21 cellular contexts compared by ENCODE assay signal in the genomic region with DNA sequence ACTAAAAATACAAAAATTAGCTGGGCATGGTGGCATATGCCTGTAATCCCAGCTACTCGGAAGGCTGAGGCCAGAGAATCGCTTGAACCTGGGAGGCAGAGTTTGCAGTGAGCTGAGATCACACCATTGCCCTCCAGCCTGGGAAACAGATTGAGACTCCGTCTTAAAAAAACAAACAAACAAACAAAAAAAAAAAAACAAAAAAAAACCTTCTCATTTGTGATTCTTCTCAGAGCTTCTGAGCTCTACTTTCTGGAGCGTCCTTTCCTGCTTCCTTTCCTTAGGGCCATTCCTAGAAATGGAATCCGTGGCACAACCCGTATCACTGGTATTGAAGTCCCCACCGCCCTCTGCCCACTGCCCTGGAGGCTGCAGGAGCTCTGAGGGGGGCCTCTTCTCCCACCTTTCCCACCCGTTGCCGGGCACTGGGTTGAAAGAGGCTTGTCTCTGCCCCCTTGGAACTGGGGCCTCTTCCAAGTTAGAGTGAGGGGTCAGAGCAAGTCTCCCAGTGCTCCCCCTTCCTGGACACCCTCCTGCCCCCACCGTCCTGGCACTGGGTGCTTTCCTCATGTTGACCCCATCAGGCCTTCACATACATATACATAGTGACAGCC. TPM values are rescaled to one million over a fixed set of nuclear protein-coding genes. Genes with fewer than 3 reads are reported as not detected.
DNase-seq lines count a peak whose midpoint lies in the region; ATAC-seq, FAIRE-seq and TF ChIP-seq lines count a peak whose summit lies in the region.
"Had no signal": no experiment of that assay in that cellular context is flagged by ENCODE, and none has a peak within 500 bp of the region (broad histone marks: within the 10 kb centered on the region; RNA-seq: fewer than 3 reads in every experiment).

No MANE protein-coding gene starts in this region.

- H3K27me3 ChIP-seq in HepG2 (ENCODE audit: control insufficient read depth in 1 of 2, insufficient read depth in 2 of 2, low read length in 2 of 2) = peaks cover 20 to 73% of the 10 kb centered on the region in 2 experiments

- WGBS in HepG2 (ENCODE audit: low lambda C conversion rate) = 18% methylated on average over 10 of the region's 10 CpGs

- DNase-seq in memory B cell (ENCODE audit: low spot score in 2 of 2) = no peak
- no peak for DNase-seq in stimulated activated naive B cell treated with anti-CD40 and anti-IgM and Interleukin-4, amounts not matched to agents 10 μg/mL and 1 μg/mL and 100 μg/mL, for 72 hours
- DNase-seq in GM20000 (ENCODE audit: low spot score) = no peak
- DNase-seq in activated naive CD8-positive, alpha-beta T cell treated with anti-CD3 and anti-CD28 coated beads for 36 hours = no peak
- DNase-seq in HepG2 (ENCODE audit: low spot score) = no peak
- DNase-seq: CD8-positive, alpha-beta T cell; DND-41; MM.1S; NCI-H1048; NCI-H1417 treated with DMSO at 0.1 percent for 48 hours; NCI-H187; NCI-H2107; NK-92 treated with Interleukin-12 subunit alpha and Interleukin-12 subunit beta, amount 100 ng/mL, for 24 hours; Peyer's patch; SW 1271 had no signal

- no peak for TF ChIP-seq EP300 in HepG2 (IDR thresholded peaks at IDR 0.05; ENCODE audit: low read depth in 2 of 2, low read length in 2 of 2)
- no peak for TF ChIP-seq EP300 in HepG2 (CRISPR knock-in tag; IDR thresholded peaks at IDR 0.05; ENCODE audit: borderline replicate concordance)

- intact Hi-C loops in HepG2 (cut with micrococcal nuclease; ENCODE audit: unreplicated experiment) = no loop called here

- POLR2A ChIA-PET in HEK293 (lab: Yijun Ruan, JAX) = interaction anchor here (0.7 to 3.7 kb wide), 3 partner anchors 10 to 85 kb away, joined by 4 to 13 read pairs (median 8); partner anchors contain the start of genes CENPM and TNFRSF13C
- POLR2A ChIA-PET in HepG2 (lab: Yijun Ruan, JAX) = no interaction called here

- peak overlapping the region; percentile 89 for H3K27ac Mint-ChIP-seq in memory B cell
- peak overlapping the region; percentile 95 for H3K27ac Mint-ChIP-seq in stimulated activated naive B cell treated with anti-CD40 and anti-IgM and Interleukin-4, amounts not matched to agents 10 μg/mL and 1 μg/mL and 100 μg/mL, for 72 hours
- no peak overlapping the region for H3K27ac Mint-ChIP-seq in activated naive CD8-positive, alpha-beta T cell treated with anti-CD3 and anti-CD28 coated beads for 36 hours
- H3K27ac Mint-ChIP-seq: CD8-positive, alpha-beta T cell had no signal

- no peaks in the 10 kb centered on the region for H3K36me3 ChIP-seq in HEK293 (ENCODE audit: control insufficient read depth in 2 of 2, insufficient read depth in 1 of 2, low read length in 2 of 2)
- H3K36me3 ChIP-seq in HepG2 (replicated peaks in 1 of 2; ENCODE audit: control insufficient read depth in 1 of 2, insufficient read depth in 2 of 2, low read length in 2 of 2) = no peaks in the 10 kb centered on the region
- H3K36me3 ChIP-seq: BLaER1 treated with 17β-estradiol and CSF1 and Interleukin-3, amounts not matched to agents 10 nM and 100 nM; Peyer's patch had no signal

- H3K4me3 ChIP-seq in HEK293 (ENCODE audit: low read depth, low read length) (no peak overlapping the region), HepG2 (replicated peaks in 1 of 3; ENCODE audit: insufficient read depth in 1 of 3, low read depth in 2 of 3, low read length in 3 of 3) (no peak overlapping the region)
- H3K4me3 ChIP-seq: BLaER1 treated with 17β-estradiol and CSF1 and Interleukin-3, amounts not matched to agents 10 nM and 100 nM; K562; Peyer's patch had no signal

- CTCF ChIA-PET in HEK293 (lab: Yijun Ruan, JAX) = interaction anchor here (0.6 to 2.0 kb wide), 5 partner anchors 8 to 970 kb away, joined by 3 to 10 read pairs (median 4); no protein-coding TSS in a partner anchor
- CTCF ChIA-PET in HepG2 (lab: Yijun Ruan, JAX; ENCODE audit: low intra/inter-chr PET ratio, low total read pairs) = no interaction called here

- no peak overlapping the region for H3K4me2 ChIP-seq in HepG2 (ENCODE audit: low read depth, low read length)

- TF ChIP-seq CTCF in HEK293 (tag by site-specific recombination; IDR thresholded peaks at IDR 0.05) (no peak), GM20000 (IDR thresholded peaks at IDR 0.05; ENCODE audit: extremely low read depth, missing control alignments) (no peak), HepG2 (CRISPR knock-in tag; IDR thresholded peaks at IDR 0.05) (no peak)

- no peak overlapping the region for H2AFZ ChIP-seq in HepG2 (ENCODE audit: low read length)

- no peaks in the 10 kb centered on the region for H3K36me3 Mint-ChIP-seq in memory B cell
- H3K36me3 Mint-ChIP-seq in stimulated activated naive B cell treated with anti-CD40 and anti-IgM and Interleukin-4, amounts not matched to agents 10 μg/mL and 1 μg/mL and 100 μg/mL, for 72 hours = peaks cover 42 to 55% of the 10 kb centered on the region in 2 donors
- no peaks in the 10 kb centered on the region for H3K36me3 Mint-ChIP-seq in activated naive CD8-positive, alpha-beta T cell treated with anti-CD3 and anti-CD28 coated beads for 36 hours
- H3K36me3 Mint-ChIP-seq: CD8-positive, alpha-beta T cell had no signal

- peaks cover 14% of the 10 kb centered on the region; the same call in 1 of the 2 replicates for H4K20me1 ChIP-seq in HepG2 (ENCODE audit: insufficient read depth, low read length)

- peaks cover 6% of the 10 kb centered on the region for H3K4me1 ChIP-seq in HEK293 (ENCODE audit: control insufficient read depth, insufficient read depth, low read length)
- H3K4me1 ChIP-seq in HepG2 (ENCODE audit: insufficient read depth, low read length) = peaks cover 29% of the 10 kb centered on the region

- H3K27me3 Mint-ChIP-seq in memory B cell = peaks cover 6% of the 10 kb centered on the region
- H3K27me3 Mint-ChIP-seq in stimulated activated naive B cell treated with anti-CD40 and anti-IgM and Interleukin-4, amounts not matched to agents 10 μg/mL and 1 μg/mL and 100 μg/mL, for 72 hours = peaks cover 15 to 17% of the 10 kb centered on the region in 2 donors
- H3K27me3 Mint-ChIP-seq in activated naive CD8-positive, alpha-beta T cell treated with anti-CD3 and anti-CD28 coated beads for 36 hours = peaks cover 43% of the 10 kb centered on the region

- no peak for FAIRE-seq in HepG2 (lab: Jason Lieb, UNC)
- FAIRE-seq: K562 had no signal

- H3K27ac ChIP-seq in HEK293 (ENCODE audit: extremely low read depth, low read depth, low read length) (no peak overlapping the region), HepG2 (ENCODE audit: extremely low read length, insufficient read depth, low read length) (no peak overlapping the region)
- H3K27ac ChIP-seq: BLaER1 treated with 17β-estradiol and CSF1 and Interleukin-3, amounts not matched to agents 10 nM and 100 nM had no signal

- 0 out of 2 replicates have a peak, but pooled peaks have one; percentile 16 for TF ChIP-seq POLR2A in Raji (IDR thresholded peaks at IDR 0.05; ENCODE audit: insufficient read depth, low read depth, low read length)
- no peak for TF ChIP-seq POLR2A in HepG2 (IDR thresholded peaks at IDR 0.05; ENCODE audit: insufficient read depth in 1 of 2, low read depth in 2 of 2, low read length in 2 of 2)

- ATAC-seq in memory B cell (ENCODE audit: low read depth) (no peak), HepG2 (no peak)
- ATAC-seq in stimulated activated naive B cell treated with anti-CD40 and anti-IgM and Interleukin-4, amounts not matched to agents 10 μg/mL and 1 μg/mL and 100 μg/mL, for 72 hours (replicated peaks) = no peak
- ATAC-seq: CD8-positive, alpha-beta T cell; K562 had no signal

- peaks cover 47% of the 10 kb centered on the region for H3K4me1 Mint-ChIP-seq in memory B cell
- H3K4me1 Mint-ChIP-seq in stimulated activated naive B cell treated with anti-CD40 and anti-IgM and Interleukin-4, amounts not matched to agents 10 μg/mL and 1 μg/mL and 100 μg/mL, for 72 hours = peaks cover 65 to 84% of the 10 kb centered on the region in 2 donors
- H3K4me1 Mint-ChIP-seq in activated naive CD8-positive, alpha-beta T cell treated with anti-CD3 and anti-CD28 coated beads for 36 hours = peaks cover 28% of the 10 kb centered on the region

- H3K4me3 Mint-ChIP-seq in memory B cell = no peak overlapping the region
- H3K4me3 Mint-ChIP-seq in stimulated activated naive B cell treated with anti-CD40 and anti-IgM and Interleukin-4, amounts not matched to agents 10 μg/mL and 1 μg/mL and 100 μg/mL, for 72 hours = peak overlapping the region; percentile 63 to 85
- H3K4me3 Mint-ChIP-seq in activated naive CD8-positive, alpha-beta T cell treated with anti-CD3 and anti-CD28 coated beads for 36 hours = no peak overlapping the region
- H3K4me3 Mint-ChIP-seq: CD8-positive, alpha-beta T cell had no signal

- in situ Hi-C loops in HepG2 (cut with HindIII; ENCODE audit: extremely low pct_ligation_motif_present, low pct_unique_long_range_greater_than_20kb) = no loop called here

- H3K9me3 Mint-ChIP-seq in memory B cell = no peaks in the 10 kb centered on the region
- no peaks in the 10 kb centered on the region for H3K9me3 Mint-ChIP-seq in stimulated activated naive B cell treated with anti-CD40 and anti-IgM and Interleukin-4, amounts not matched to agents 10 μg/mL and 1 μg/mL and 100 μg/mL, for 72 hours
- no peaks in the 10 kb centered on the region for H3K9me3 Mint-ChIP-seq in activated naive CD8-positive, alpha-beta T cell treated with anti-CD3 and anti-CD28 coated beads for 36 hours
- H3K9me3 Mint-ChIP-seq: CD8-positive, alpha-beta T cell had no signal

- no peaks in the 10 kb centered on the region for H3K9me3 ChIP-seq in HEK293 (ENCODE audit: control insufficient read depth, insufficient read depth, low read depth, low read length)
- no peaks in the 10 kb centered on the region for H3K9me3 ChIP-seq in HepG2 (ENCODE audit: low read length)
- H3K9me3 ChIP-seq: BLaER1 treated with 17β-estradiol and CSF1 and Interleukin-3, amounts not matched to agents 10 nM and 100 nM; Peyer's patch had no signal

- BruUV-seq in HepG2 (replicated peaks; lab: Mats Ljungman, UMichigan) = no TSS peak

- no peak overlapping the region for H3K9ac ChIP-seq in HepG2 (ENCODE audit: insufficient read depth, low read depth, low read length)
- H3K9ac ChIP-seq: BLaER1 treated with 17β-estradiol and CSF1 and Interleukin-3, amounts not matched to agents 10 nM and 100 nM had no signal

- H3K79me2 ChIP-seq in HepG2 (ENCODE audit: insufficient read depth, low read length) = no peaks in the 10 kb centered on the region

- no peak for TF ChIP-seq RAD21 in HepG2 (CRISPR knock-in tag; IDR thresholded peaks at IDR 0.05)

RNA-seq across cellular contexts. Expression of gene SHISA8, which starts 2.0 kb away (rescaled TPM):
- under 1 TPM; 0.56 to 0.68 TPM for total RNA-seq in activated naive CD8-positive, alpha-beta T cell treated with anti-CD3 and anti-CD28 coated beads for 36 hours
- not detected in 2 replicates for total RNA-seq in HepG2 (2016; rRNA removed; fragmentation: Illumina TruSeq; extraction: Trizol)
- total RNA-seq in HepG2 (2016; cell fraction: cytosol; rRNA removed; fragmentation: Illumina TruSeq; extraction: Trizol; ENCODE audit: low read depth) = not detected in 2 replicates
- not detected in 2 replicates for total RNA-seq in HepG2 (2016; cell fraction: insoluble cytoplasmic fraction; rRNA removed; fragmentation: Illumina TruSeq; extraction: Trizol)
- total RNA-seq in HepG2 (2016; cell fraction: membrane; rRNA removed; fragmentation: Illumina TruSeq; extraction: Trizol) = not detected in 2 replicates
- not detected in 2 replicates for total RNA-seq in HepG2 (2016; cell fraction: nucleus; rRNA removed; fragmentation: Illumina TruSeq; extraction: Trizol)
- polyA plus RNA-seq in HepG2 (2011; rRNA removed) = not detected in 2 replicates
- polyA plus RNA-seq in HepG2 (2011; cell fraction: cytosol; rRNA removed) = not detected in 2 replicates
- not detected in 2 replicates for polyA plus RNA-seq in HepG2 (2011; cell fraction: nucleus; rRNA removed)
- polyA plus RNA-seq in HepG2 (2012) = not detected in 2 replicates
- polyA plus RNA-seq in HepG2 (2016; cell fraction: cytosol; fragmentation: Illumina TruSeq; extraction: Trizol; ENCODE audit: low read depth) = not detected in 2 replicates
- polyA plus RNA-seq in HepG2 (2016; cell fraction: insoluble cytoplasmic fraction; fragmentation: Illumina TruSeq; extraction: Trizol; ENCODE audit: low read depth) = not detected in 2 replicates
- not detected in 2 replicates for polyA plus RNA-seq in HepG2 (2016; cell fraction: membrane; fragmentation: Illumina TruSeq; extraction: Trizol; ENCODE audit: low read depth)
- polyA plus RNA-seq in HepG2 (2016; cell fraction: nucleus; fragmentation: Illumina TruSeq; extraction: Trizol; ENCODE audit: insufficient read depth, low read depth) = not detected in 2 replicates
- polyA minus RNA-seq in HepG2 (2011; rRNA and poly(A)+ RNA removed; ENCODE audit: low replicate concordance) = not detected in 2 replicates
- not detected in 2 replicates for polyA minus RNA-seq in HepG2 (2011; cell fraction: cytosol; rRNA and poly(A)+ RNA removed)
- polyA minus RNA-seq in HepG2 (2011; cell fraction: nucleus; rRNA and poly(A)+ RNA removed) = not detected in 2 replicates
- total RNA-seq: H4, NCI-H460, Peyer's patch had no signal

RNA-seq across cellular contexts. Expression of gene TNFRSF13C, which starts 9.8 kb away (rescaled TPM):
- total RNA-seq in activated naive CD8-positive, alpha-beta T cell treated with anti-CD3 and anti-CD28 coated beads for 36 hours = 1 to 10 TPM; 2.2 to 2.3 TPM
- 0.11 TPM in 1 of 2 replicates, not detected in the other for total RNA-seq in HepG2 (2016; rRNA removed; fragmentation: Illumina TruSeq; extraction: Trizol)
- 0.10 TPM in 1 of 2 replicates, not detected in the other for total RNA-seq in HepG2 (2016; cell fraction: cytosol; rRNA removed; fragmentation: Illumina TruSeq; extraction: Trizol; ENCODE audit: low read depth)
- 0.17 TPM in 1 of 2 replicates, not detected in the other for total RNA-seq in HepG2 (2016; cell fraction: insoluble cytoplasmic fraction; rRNA removed; fragmentation: Illumina TruSeq; extraction: Trizol)
- total RNA-seq in HepG2 (2016; cell fraction: membrane; rRNA removed; fragmentation: Illumina TruSeq; extraction: Trizol) = 0.07 and 0.09 TPM in 2 replicates
- total RNA-seq in HepG2 (2016; cell fraction: nucleus; rRNA removed; fragmentation: Illumina TruSeq; extraction: Trizol) = 0.25 and 0.38 TPM in 2 replicates
- 0.22 and 0.29 TPM in 2 replicates for polyA plus RNA-seq in HepG2 (2011; rRNA removed)
- 0.03 and 0.04 TPM in 2 replicates for polyA plus RNA-seq in HepG2 (2011; cell fraction: cytosol; rRNA removed)
- 1.2 and 1.7 TPM in 2 replicates for polyA plus RNA-seq in HepG2 (2011; cell fraction: nucleus; rRNA removed)
- 0.16 and 0.31 TPM in 2 replicates for polyA plus RNA-seq in HepG2 (2012)
- polyA plus RNA-seq in HepG2 (2016; cell fraction: cytosol; fragmentation: Illumina TruSeq; extraction: Trizol; ENCODE audit: low read depth) = not detected in 2 replicates
- polyA plus RNA-seq in HepG2 (2016; cell fraction: insoluble cytoplasmic fraction; fragmentation: Illumina TruSeq; extraction: Trizol; ENCODE audit: low read depth) = 0.05 TPM in 1 of 2 replicates, not detected in the other
- 0.05 and 0.06 TPM in 2 replicates for polyA plus RNA-seq in HepG2 (2016; cell fraction: membrane; fragmentation: Illumina TruSeq; extraction: Trizol; ENCODE audit: low read depth)
- 1.1 and 1.2 TPM in 2 replicates for polyA plus RNA-seq in HepG2 (2016; cell fraction: nucleus; fragmentation: Illumina TruSeq; extraction: Trizol; ENCODE audit: insufficient read depth, low read depth)
- 0.46 and 1.4 TPM in 2 replicates for polyA minus RNA-seq in HepG2 (2011; rRNA and poly(A)+ RNA removed; ENCODE audit: low replicate concordance)
- polyA minus RNA-seq in HepG2 (2011; cell fraction: cytosol; rRNA and poly(A)+ RNA removed) = 0.20 TPM in 1 of 2 replicates, not detected in the other
- 0.26 and 0.37 TPM in 2 replicates for polyA minus RNA-seq in HepG2 (2011; cell fraction: nucleus; rRNA and poly(A)+ RNA removed)

RNA-seq across cellular contexts. Expression of gene CENPM, which starts 30.1 kb away (rescaled TPM):
- 10 to 100 TPM; 70.5 to 76.5 TPM for total RNA-seq in activated naive CD8-positive, alpha-beta T cell treated with anti-CD3 and anti-CD28 coated beads for 36 hours
- total RNA-seq in HepG2 (2016; rRNA removed; fragmentation: Illumina TruSeq; extraction: Trizol) = 37.3 and 41.8 TPM in 2 replicates
- total RNA-seq in HepG2 (2016; cell fraction: cytosol; rRNA removed; fragmentation: Illumina TruSeq; extraction: Trizol; ENCODE audit: low read depth) = 13.0 and 13.7 TPM in 2 replicates
- total RNA-seq in HepG2 (2016; cell fraction: insoluble cytoplasmic fraction; rRNA removed; fragmentation: Illumina TruSeq; extraction: Trizol) = 37.1 and 38.5 TPM in 2 replicates
- 17.3 and 25.3 TPM in 2 replicates for total RNA-seq in HepG2 (2016; cell fraction: membrane; rRNA removed; fragmentation: Illumina TruSeq; extraction: Trizol)
- total RNA-seq in HepG2 (2016; cell fraction: nucleus; rRNA removed; fragmentation: Illumina TruSeq; extraction: Trizol) = 25.4 and 26.0 TPM in 2 replicates
- polyA plus RNA-seq in HepG2 (2011; rRNA removed) = 10.6 and 11.2 TPM in 2 replicates
- polyA plus RNA-seq in HepG2 (2011; cell fraction: cytosol; rRNA removed) = 6.7 and 15.2 TPM in 2 replicates
- polyA plus RNA-seq in HepG2 (2011; cell fraction: nucleus; rRNA removed) = 15.5 and 21.0 TPM in 2 replicates
- 4.9 and 8.1 TPM in 2 replicates for polyA plus RNA-seq in HepG2 (2012)
- polyA plus RNA-seq in HepG2 (2016; cell fraction: cytosol; fragmentation: Illumina TruSeq; extraction: Trizol; ENCODE audit: low read depth) = 11.6 and 12.9 TPM in 2 replicates
- polyA plus RNA-seq in HepG2 (2016; cell fraction: insoluble cytoplasmic fraction; fragmentation: Illumina TruSeq; extraction: Trizol; ENCODE audit: low read depth) = 35.7 and 42.0 TPM in 2 replicates
- 15.9 TPM in 2 replicates for polyA plus RNA-seq in HepG2 (2016; cell fraction: membrane; fragmentation: Illumina TruSeq; extraction: Trizol; ENCODE audit: low read depth)
- polyA plus RNA-seq in HepG2 (2016; cell fraction: nucleus; fragmentation: Illumina TruSeq; extraction: Trizol; ENCODE audit: insufficient read depth, low read depth) = 29.0 and 31.5 TPM in 2 replicates
- 31.7 and 74.0 TPM in 2 replicates for polyA minus RNA-seq in HepG2 (2011; rRNA and poly(A)+ RNA removed; ENCODE audit: low replicate concordance)
- polyA minus RNA-seq in HepG2 (2011; cell fraction: cytosol; rRNA and poly(A)+ RNA removed) = 4.4 and 9.0 TPM in 2 replicates
- polyA minus RNA-seq in HepG2 (2011; cell fraction: nucleus; rRNA and poly(A)+ RNA removed) = 7.8 and 10.3 TPM in 2 replicates

RNA-seq across cellular contexts. Expression of gene SEPTIN3, which starts 52.4 kb away (rescaled TPM):
- under 1 TPM; 0.27 to 0.38 TPM for total RNA-seq in activated naive CD8-positive, alpha-beta T cell treated with anti-CD3 and anti-CD28 coated beads for 36 hours
- total RNA-seq in HepG2 (2016; rRNA removed; fragmentation: Illumina TruSeq; extraction: Trizol) = not detected in 2 replicates
- total RNA-seq in HepG2 (2016; cell fraction: cytosol; rRNA removed; fragmentation: Illumina TruSeq; extraction: Trizol; ENCODE audit: low read depth) = not detected in 2 replicates
- not detected in 2 replicates for total RNA-seq in HepG2 (2016; cell fraction: insoluble cytoplasmic fraction; rRNA removed; fragmentation: Illumina TruSeq; extraction: Trizol)
- total RNA-seq in HepG2 (2016; cell fraction: membrane; rRNA removed; fragmentation: Illumina TruSeq; extraction: Trizol) = 0.03 TPM in 1 of 2 replicates, not detected in the other
- not detected in 2 replicates for total RNA-seq in HepG2 (2016; cell fraction: nucleus; rRNA removed; fragmentation: Illumina TruSeq; extraction: Trizol)
- 0.04 and 0.08 TPM in 2 replicates for polyA plus RNA-seq in HepG2 (2011; rRNA removed)
- polyA plus RNA-seq in HepG2 (2011; cell fraction: cytosol; rRNA removed) = 0.01 and 0.04 TPM in 2 replicates
- 0.14 TPM in 1 of 2 replicates, not detected in the other for polyA plus RNA-seq in HepG2 (2011; cell fraction: nucleus; rRNA removed)
- 0.08 TPM in 1 of 2 replicates, not detected in the other for polyA plus RNA-seq in HepG2 (2012)
- not detected in 2 replicates for polyA plus RNA-seq in HepG2 (2016; cell fraction: cytosol; fragmentation: Illumina TruSeq; extraction: Trizol; ENCODE audit: low read depth)
- polyA plus RNA-seq in HepG2 (2016; cell fraction: insoluble cytoplasmic fraction; fragmentation: Illumina TruSeq; extraction: Trizol; ENCODE audit: low read depth) = 0.07 TPM in 1 of 2 replicates, not detected in the other
- 0.07 TPM in 1 of 2 replicates, not detected in the other for polyA plus RNA-seq in HepG2 (2016; cell fraction: membrane; fragmentation: Illumina TruSeq; extraction: Trizol; ENCODE audit: low read depth)
- polyA plus RNA-seq in HepG2 (2016; cell fraction: nucleus; fragmentation: Illumina TruSeq; extraction: Trizol; ENCODE audit: insufficient read depth, low read depth) = 0.09 TPM in 1 of 2 replicates, not detected in the other
- polyA minus RNA-seq in HepG2 (2011; rRNA and poly(A)+ RNA removed; ENCODE audit: low replicate concordance) = 0.04 and 2.7 TPM in 2 replicates
- polyA minus RNA-seq in HepG2 (2011; cell fraction: cytosol; rRNA and poly(A)+ RNA removed) = not detected in 2 replicates
- polyA minus RNA-seq in HepG2 (2011; cell fraction: nucleus; rRNA and poly(A)+ RNA removed) = not detected in 2 replicates
- total RNA-seq: K562, Peyer's patch had no signal

Comparison
In these comparisons a context has a peak if more than half of its experiments do, and no peak if none do; other contexts are left out.
1. H3K4me3 Mint-ChIP-seq: peak in stimulated activated naive B cell treated with anti-CD40 and anti-IgM and Interleukin-4, amounts not matched to agents 10 μg/mL and 1 μg/mL and 100 μg/mL, for 72 hours (2 of 2); none in memory B cell (single experiment) and activated naive CD8-positive, alpha-beta T cell treated with anti-CD3 and anti-CD28 coated beads for 36 hours (single experiment).
2. Of the 63 proteins assayed by ChIP-seq in both HepG2 and HEK293: peak only in HepG2: none; only in HEK293: PATZ1, ZNF18 and ZNF362; in both: none; in neither: 60.